In genomic region chr3:146550743-146551510, GRCh38 we compare ENCODE assay signal across 8 cellular contexts. TPM values are rescaled to one million over a fixed set of nuclear protein-coding genes. Genes with fewer than 3 reads are reported as not detected.
DNase-seq lines count a peak whose midpoint lies in the region; ATAC-seq, FAIRE-seq and TF ChIP-seq lines count a peak whose summit lies in the region.

No MANE protein-coding gene starts in this region.

- H3K4me3 ChIP-seq in GM12865 (ENCODE audit: low read depth, low read length) = no peak overlapping the region
- no peak overlapping the region for H3K4me3 ChIP-seq in bronchial epithelial cell (ENCODE audit: low read depth, low read length)
- H3K4me3 ChIP-seq in upper lobe of right lung = no peak overlapping the region

- peak; percentile 94 for ATAC-seq in GM21529 (IDR thresholded peaks at IDR 0.05; ENCODE audit: unreplicated experiment)
- ATAC-seq in upper lobe of right lung = peak; percentile 65

- in situ Hi-C loops in KBM-7 (cut with MboI; ENCODE audit: low pct_unique_long_range_greater_than_20kb, low sequenced_read_pairs) = no loop called here

- no peak overlapping the region for H3K27ac ChIP-seq in upper lobe of right lung

- intact Hi-C loops in upper lobe of right lung (cut with DNase I) = no loop called here

- no peaks in the 10 kb centered on the region for H3K4me1 ChIP-seq in upper lobe of right lung

- H3K36me3 ChIP-seq in bronchial epithelial cell (ENCODE audit: control insufficient read depth, insufficient read depth, low read length) = no peaks in the 10 kb centered on the region
- no peaks in the 10 kb centered on the region for H3K36me3 ChIP-seq in upper lobe of right lung

- no peak for FAIRE-seq in bronchial epithelial cell (lab: Jason Lieb, UNC)

- no peaks in the 10 kb centered on the region for H3K27me3 ChIP-seq in bronchial epithelial cell (ENCODE audit: control insufficient read depth, insufficient read depth, low read length)
- no peaks in the 10 kb centered on the region for H3K27me3 ChIP-seq in upper lobe of right lung

- no peaks in the 10 kb centered on the region for H3K9me3 ChIP-seq in upper lobe of right lung

- DNase-seq in GM12865 (ENCODE audit: low read depth) = peak; percentile 61
- peak; percentile 64 for DNase-seq in HPDE6-E6E7 (ENCODE audit: extremely low spot score)
- peak; percentile 85 for DNase-seq in bronchial epithelial cell (ENCODE audit: low read depth)
- no peak for DNase-seq in upper lobe of right lung
- no peak for DNase-seq in T-helper 9 cell
- no peak for DNase-seq in KBM-7
- no peak for DNase-seq in stimulated activated CD8-positive, alpha-beta memory T cell treated with anti-CD3 and anti-CD28 coated beads, Interleukin-4, amount 100 ng/mL, for 48 hours

- TF ChIP-seq CTCF in GM12865 (IDR thresholded peaks at IDR 0.05; ENCODE audit: insufficient read depth, low read depth, low read length, missing control alignments) (no peak), bronchial epithelial cell (IDR thresholded peaks at IDR 0.05; ENCODE audit: insufficient read depth, low read length, severe bottlenecking) (no peak), upper lobe of right lung (IDR thresholded peaks at IDR 0.05) (no peak)

RNA-seq across cellular contexts. Expression of gene PLSCR1, which starts 6.5 kb away (rescaled TPM):
- total RNA-seq in bronchial epithelial cell = 23.8 and 32.1 TPM in 2 replicates
- total RNA-seq in upper lobe of right lung = 165 TPM

RNA-seq across cellular contexts. Expression of gene PLSCR5, which starts 54.2 kb away (rescaled TPM):
- total RNA-seq in bronchial epithelial cell (not detected in 2 replicates), upper lobe of right lung (not detected)

Comparison
In these comparisons a context has a peak if more than half of its experiments do, and no peak if none do; other contexts are left out.
1. DNase-seq: peak in GM12865 (single experiment), HPDE6-E6E7 (single experiment) and bronchial epithelial cell (single experiment); none in upper lobe of right lung (single experiment), T-helper 9 cell (single experiment), KBM-7 (single experiment) and stimulated activated CD8-positive, alpha-beta memory T cell treated with anti-CD3 and anti-CD28 coated beads, Interleukin-4, amount 100 ng/mL, for 48 hours (single experiment).